9 cellular contexts compared by ENCODE assay signal in genomic region chr4:70533791-70534190, GRCh38. TPM values are rescaled to one million over a fixed set of nuclear protein-coding genes. Genes with fewer than 3 reads are reported as not detected.
"Had no signal": no experiment of that assay in that cellular context is flagged by ENCODE, and none has a peak within 500 bp of the region (broad histone marks: within the 10 kb centered on the region; RNA-seq: fewer than 3 reads in every experiment).

No MANE protein-coding gene starts in this region.

- H3K36me3 ChIP-seq: HAP-1 had no signal

- H3K9me3 ChIP-seq: HAP-1 had no signal

- DNase-seq: H7, HFFc6, KBM-7 had no signal

- H3K4me3 ChIP-seq: GM23338, HAP-1 had no signal

- H3K4me1 ChIP-seq: HAP-1 had no signal

RNA-seq across cellular contexts. Expression of gene AMTN, which starts 15.4 kb away (rescaled TPM):
- total RNA-seq: GM23338, H1, H7, HFFc6 had no signal
- polyA plus RNA-seq: GM23338, H1, HepG2, IgD-negative memory B cell had no signal

RNA-seq across cellular contexts. Expression of gene AMBN, which starts 58.3 kb away (rescaled TPM):
- total RNA-seq: GM23338, H1, H7, HepG2, HFFc6, HT1080 had no signal
- polyA plus RNA-seq: GM23338, H1, HepG2, IgD-negative memory B cell had no signal
